In the genomic region with DNA sequence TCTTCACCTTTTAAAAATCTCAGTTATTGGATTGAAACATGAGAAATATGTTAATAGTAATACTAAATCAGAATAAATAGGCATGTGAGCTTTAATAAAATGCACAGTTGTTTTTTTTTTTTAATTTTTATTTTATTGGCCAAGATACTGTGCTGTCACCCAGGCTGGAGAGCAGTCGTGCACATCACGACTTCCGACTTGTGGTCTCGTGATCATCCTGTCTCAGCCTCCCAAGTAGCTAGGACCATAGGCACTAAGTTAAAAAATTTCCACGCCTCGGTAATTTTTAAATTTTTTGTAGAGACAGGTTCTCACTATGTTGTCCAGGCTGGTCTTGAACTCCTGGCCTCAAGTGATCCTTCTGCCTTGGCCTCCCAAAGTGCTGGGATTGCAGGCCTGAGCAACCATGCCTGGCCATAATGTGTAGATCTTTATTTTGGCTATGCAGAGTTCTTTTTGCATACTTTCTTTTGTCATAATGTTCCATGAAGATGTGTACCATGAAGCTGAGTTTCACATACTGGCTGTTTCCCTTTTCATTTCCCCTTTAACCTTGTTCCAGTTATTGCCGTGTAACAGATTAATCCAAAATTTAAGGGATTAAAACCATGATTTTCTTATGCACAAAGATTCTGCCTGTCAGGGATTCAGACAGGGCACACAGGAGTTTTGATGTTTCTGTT, we compare ENCODE assay signal across 13 cellular contexts. TPM values are rescaled to one million over a fixed set of nuclear protein-coding genes. Genes with fewer than 3 reads are reported as not detected.
DNase-seq lines count a peak whose midpoint lies in the region; ATAC-seq and TF ChIP-seq lines count a peak whose summit lies in the region.
"Had no signal": no experiment of that assay in that cellular context is flagged by ENCODE, and none has a peak within 500 bp of the region (broad histone marks: within the 10 kb centered on the region; RNA-seq: fewer than 3 reads in every experiment).

No MANE protein-coding gene starts in this region.

- ATAC-seq in GM23338 (no peak), GM21619 (IDR thresholded peaks at IDR 0.05; ENCODE audit: unreplicated experiment) (no peak)
- ATAC-seq in activated CD8-positive, alpha-beta T cell treated with anti-CD3 and anti-CD28 coated beads, Interleukin-2, amount 10 ng/mL, durations not matched to agents 7 days and 5 days: no peak

- CTCF ChIA-PET in activated naive CD4-positive, alpha-beta T cell treated with anti-CD3 and anti-CD28 coated beads for 36 hours (lab: Charles Lee): interaction anchor here (0.6 to 1.2 kb wide), 3 partner anchors 9 to 40 kb away, joined by 3 to 5 read pairs (median 3); no protein-coding TSS in a partner anchor
- CTCF ChIA-PET in activated naive CD4-positive, alpha-beta T cell treated with anti-CD3 and anti-CD28 coated beads, Interleukin-2, amount 10 ng/mL, durations not matched to agents 7 days and 5 days (lab: Charles Lee): interaction anchor here (1.0 to 1.7 kb wide), 2 partner anchors 10 to 259 kb away, joined by 3 to 4 read pairs; no protein-coding TSS in a partner anchor
- CTCF ChIA-PET in activated CD8-positive, alpha-beta T cell treated with anti-CD3 and anti-CD28 coated beads, Interleukin-2, amount 10 ng/mL, durations not matched to agents 7 days and 5 days (lab: Charles Lee): interaction anchor here (0.6 to 0.8 kb wide), 2 partner anchors 31 to 71 kb away, joined by 3 read pairs; no protein-coding TSS in a partner anchor

- H3K9me2 ChIP-seq in GM23338 (ENCODE audit: insufficient read depth): no peaks in the 10 kb centered on the region

- intact Hi-C loops in activated naive CD4-positive, alpha-beta T cell treated with anti-CD3 and anti-CD28 coated beads for 36 hours (cut with micrococcal nuclease): no loop called here

- no peaks in the 10 kb centered on the region for H3K27me3 ChIP-seq in GM23338 (ENCODE audit: insufficient read depth)

- H3K4me3 ChIP-seq in GM23338: no peak overlapping the region
- H3K4me3 ChIP-seq: skin epidermis had no signal

- peaks cover 92% of the 10 kb centered on the region for H4K20me1 ChIP-seq in GM23338 (replicated peaks; ENCODE audit: insufficient read depth)

- no peaks in the 10 kb centered on the region for H3K9me3 Mint-ChIP-seq in activated naive CD4-positive, alpha-beta T cell treated with anti-CD3 and anti-CD28 coated beads for 36 hours
- H3K9me3 Mint-ChIP-seq in activated naive CD4-positive, alpha-beta T cell treated with anti-CD3 and anti-CD28 coated beads, Interleukin-2, amount 10 ng/mL, durations not matched to agents 7 days and 5 days: no peaks in the 10 kb centered on the region
- H3K9me3 Mint-ChIP-seq in GM23338: no peaks in the 10 kb centered on the region
- H3K9me3 Mint-ChIP-seq in activated CD8-positive, alpha-beta T cell treated with anti-CD3 and anti-CD28 coated beads, Interleukin-2, amount 10 ng/mL, durations not matched to agents 7 days and 5 days (ENCODE audit: insufficient read depth): no peaks in the 10 kb centered on the region
- H3K9me3 Mint-ChIP-seq in progenitor cell of endocrine pancreas (ENCODE audit: low read depth): no peaks in the 10 kb centered on the region
- H3K9me3 Mint-ChIP-seq: activated T-helper 1 cell treated with anti-CD3 and anti-CD28 coated beads, Interleukin-12 subunit alpha, Interleukin-12 subunit beta, Interleukin-2, Interleukin-4 antibody, amounts not matched to agents 30 ng/mL and 10 ng/mL and 1 ng/mL, durations not matched to agents 14 hours and 24 hours and 36 hours; nephron progenitor cell had no signal

- peaks cover 12% of the 10 kb centered on the region for H3K36me3 ChIP-seq in GM23338 (ENCODE audit: insufficient read depth)

- H3K4me1 Mint-ChIP-seq in activated naive CD4-positive, alpha-beta T cell treated with anti-CD3 and anti-CD28 coated beads for 36 hours (ENCODE audit: low read depth): peaks cover 59% of the 10 kb centered on the region
- peaks cover 38% of the 10 kb centered on the region for H3K4me1 Mint-ChIP-seq in activated naive CD4-positive, alpha-beta T cell treated with anti-CD3 and anti-CD28 coated beads, Interleukin-2, amount 10 ng/mL, durations not matched to agents 7 days and 5 days
- H3K4me1 Mint-ChIP-seq in GM23338: peaks cover 13% of the 10 kb centered on the region
- H3K4me1 Mint-ChIP-seq in activated CD8-positive, alpha-beta T cell treated with anti-CD3 and anti-CD28 coated beads, Interleukin-2, amount 10 ng/mL, durations not matched to agents 7 days and 5 days (ENCODE audit: low read depth): peaks cover 42% of the 10 kb centered on the region
- H3K4me1 Mint-ChIP-seq in progenitor cell of endocrine pancreas (ENCODE audit: low read depth): peaks cover 12% of the 10 kb centered on the region
- H3K4me1 Mint-ChIP-seq: nephron progenitor cell had no signal

- peaks cover 100% of the 10 kb centered on the region for H3K79me2 ChIP-seq in GM23338 (replicated peaks; ENCODE audit: insufficient read depth)

- TF ChIP-seq CTCF in GM23338 (conservative IDR thresholded peaks at IDR 0.05; ENCODE audit: low read depth in 2 of 2) (no peak), progenitor cell of endocrine pancreas (IDR thresholded peaks at IDR 0.05; ENCODE audit: unreplicated experiment) (no peak), GM10266 (IDR thresholded peaks at IDR 0.05; ENCODE audit: control insufficient read depth, insufficient read depth, low read depth, missing control alignments) (no peak)

- peak overlapping the region; percentile 1 for H3K27ac Mint-ChIP-seq in activated naive CD4-positive, alpha-beta T cell treated with anti-CD3 and anti-CD28 coated beads for 36 hours
- H3K27ac Mint-ChIP-seq in activated naive CD4-positive, alpha-beta T cell treated with anti-CD3 and anti-CD28 coated beads, Interleukin-2, amount 10 ng/mL, durations not matched to agents 7 days and 5 days: no peak overlapping the region
- H3K27ac Mint-ChIP-seq in GM23338: no peak overlapping the region
- peak overlapping the region; percentile 52 for H3K27ac Mint-ChIP-seq in activated CD8-positive, alpha-beta T cell treated with anti-CD3 and anti-CD28 coated beads, Interleukin-2, amount 10 ng/mL, durations not matched to agents 7 days and 5 days
- H3K27ac Mint-ChIP-seq in progenitor cell of endocrine pancreas: peak overlapping the region; percentile 3
- H3K27ac Mint-ChIP-seq: activated T-helper 1 cell treated with anti-CD3 and anti-CD28 coated beads, Interleukin-12 subunit alpha, Interleukin-12 subunit beta, Interleukin-2, Interleukin-4 antibody, amounts not matched to agents 30 ng/mL and 10 ng/mL and 1 ng/mL, durations not matched to agents 14 hours and 24 hours and 36 hours had no signal

- no peak overlapping the region for H3K4me3 Mint-ChIP-seq in activated naive CD4-positive, alpha-beta T cell treated with anti-CD3 and anti-CD28 coated beads for 36 hours
- no peak overlapping the region for H3K4me3 Mint-ChIP-seq in activated naive CD4-positive, alpha-beta T cell treated with anti-CD3 and anti-CD28 coated beads, Interleukin-2, amount 10 ng/mL, durations not matched to agents 7 days and 5 days
- H3K4me3 Mint-ChIP-seq in GM23338: no peak overlapping the region
- H3K4me3 Mint-ChIP-seq in activated CD8-positive, alpha-beta T cell treated with anti-CD3 and anti-CD28 coated beads, Interleukin-2, amount 10 ng/mL, durations not matched to agents 7 days and 5 days: no peak overlapping the region
- H3K4me3 Mint-ChIP-seq in progenitor cell of endocrine pancreas (ENCODE audit: low read depth): no peak overlapping the region
- H3K4me3 Mint-ChIP-seq: activated T-helper 1 cell treated with anti-CD3 and anti-CD28 coated beads, Interleukin-12 subunit alpha, Interleukin-12 subunit beta, Interleukin-2, Interleukin-4 antibody, amounts not matched to agents 30 ng/mL and 10 ng/mL and 1 ng/mL, durations not matched to agents 14 hours and 24 hours and 36 hours; nephron progenitor cell had no signal

- peaks cover 24% of the 10 kb centered on the region for H3K36me3 Mint-ChIP-seq in activated naive CD4-positive, alpha-beta T cell treated with anti-CD3 and anti-CD28 coated beads for 36 hours (ENCODE audit: low read depth)
- H3K36me3 Mint-ChIP-seq in activated naive CD4-positive, alpha-beta T cell treated with anti-CD3 and anti-CD28 coated beads, Interleukin-2, amount 10 ng/mL, durations not matched to agents 7 days and 5 days: peaks cover 31% of the 10 kb centered on the region
- H3K36me3 Mint-ChIP-seq in GM23338 (ENCODE audit: low read depth) (peaks cover 63% of the 10 kb centered on the region), progenitor cell of endocrine pancreas (ENCODE audit: insufficient read depth) (peaks cover 19% of the 10 kb centered on the region)
- H3K36me3 Mint-ChIP-seq in activated CD8-positive, alpha-beta T cell treated with anti-CD3 and anti-CD28 coated beads, Interleukin-2, amount 10 ng/mL, durations not matched to agents 7 days and 5 days (ENCODE audit: low read depth): peaks cover 50% of the 10 kb centered on the region

- no peak for DNase-seq in activated naive CD4-positive, alpha-beta T cell treated with anti-CD3 and anti-CD28 coated beads for 36 hours
- no peak for DNase-seq in activated naive CD4-positive, alpha-beta T cell treated with anti-CD3 and anti-CD28 coated beads, Interleukin-2, amount 10 ng/mL, durations not matched to agents 7 days and 5 days
- DNase-seq in GM23338 (ENCODE audit: low spot score) (no peak), progenitor cell of endocrine pancreas (ENCODE audit: low spot score, unreplicated experiment) (no peak), NCI-H345 (lab: John Stamatoyannopoulos, UW) (no peak), GM10266 (ENCODE audit: extremely low spot score) (no peak)
- no peak for DNase-seq in activated CD8-positive, alpha-beta T cell treated with anti-CD3 and anti-CD28 coated beads, Interleukin-2, amount 10 ng/mL, durations not matched to agents 7 days and 5 days
- DNase-seq: cerebellar nuclear complex, NCI-H2081 treated with DMSO at 0.1 percent for 48 hours, nephron progenitor cell had no signal

- H3F3A ChIP-seq in GM23338 (replicated peaks; ENCODE audit: low read depth): peaks cover 3% of the 10 kb centered on the region; the same call in 1 of the 2 replicates

- H2AFZ ChIP-seq in GM23338: no peak overlapping the region

- H3K4me2 ChIP-seq in GM23338: no peak overlapping the region

- H3K27ac ChIP-seq in GM23338 (ENCODE audit: low read depth): 0 out of 2 replicates have a peak overlapping the region, but pooled peaks have one; percentile 15
- H3K27ac ChIP-seq: skin epidermis had no signal

- no peaks in the 10 kb centered on the region for H3K4me1 ChIP-seq in GM23338 (ENCODE audit: insufficient read depth)

- POLR2A ChIA-PET in activated CD8-positive, alpha-beta T cell treated with anti-CD3 and anti-CD28 coated beads, Interleukin-2, amount 10 ng/mL, durations not matched to agents 7 days and 5 days (lab: Charles Lee): no interaction called here

- no peaks in the 10 kb centered on the region for H3K27me3 Mint-ChIP-seq in activated naive CD4-positive, alpha-beta T cell treated with anti-CD3 and anti-CD28 coated beads for 36 hours (ENCODE audit: low read depth)
- no peaks in the 10 kb centered on the region for H3K27me3 Mint-ChIP-seq in activated naive CD4-positive, alpha-beta T cell treated with anti-CD3 and anti-CD28 coated beads, Interleukin-2, amount 10 ng/mL, durations not matched to agents 7 days and 5 days
- H3K27me3 Mint-ChIP-seq in GM23338 (ENCODE audit: insufficient read depth, low read depth, poor library complexity) (no peaks in the 10 kb centered on the region), progenitor cell of endocrine pancreas (no peaks in the 10 kb centered on the region)
- H3K27me3 Mint-ChIP-seq in activated CD8-positive, alpha-beta T cell treated with anti-CD3 and anti-CD28 coated beads, Interleukin-2, amount 10 ng/mL, durations not matched to agents 7 days and 5 days (ENCODE audit: low read depth): no peaks in the 10 kb centered on the region

RNA-seq across cellular contexts. Expression of a gene that starts 16.0 kb away (rescaled TPM):
- 100 to 1,000 TPM; 274 to 289 TPM for total RNA-seq in activated naive CD4-positive, alpha-beta T cell treated with anti-CD3 and anti-CD28 coated beads for 36 hours
- 365 and 368 TPM in 2 replicates for total RNA-seq in GM23338 (2014; rRNA removed; shearing (Covaris generic))
- polyA plus RNA-seq in GM23338 (2016; fragmentation: Nextera tagmentation; extraction: Ambion mirVana): 113 and 119 TPM in 2 replicates
- total RNA-seq in activated CD8-positive, alpha-beta T cell treated with anti-CD3 and anti-CD28 coated beads, Interleukin-2, amount 10 ng/mL, durations not matched to agents 7 days and 5 days: 100 to 1,000 TPM; 219 to 235 TPM
- total RNA-seq in progenitor cell of endocrine pancreas: 317 and 325 TPM in 2 replicates

RNA-seq across cellular contexts. Expression of a gene that starts 37.9 kb away (rescaled TPM):
- 10 to 100 TPM; 91.0 to 93.3 TPM for total RNA-seq in activated naive CD4-positive, alpha-beta T cell treated with anti-CD3 and anti-CD28 coated beads for 36 hours
- total RNA-seq in GM23338 (2014; rRNA removed; shearing (Covaris generic)): 55.5 and 58.8 TPM in 2 replicates
- polyA plus RNA-seq in GM23338 (2016; fragmentation: Nextera tagmentation; extraction: Ambion mirVana): 44.1 and 47.6 TPM in 2 replicates
- 10 to 100 TPM; 76.9 to 78.7 TPM for total RNA-seq in activated CD8-positive, alpha-beta T cell treated with anti-CD3 and anti-CD28 coated beads, Interleukin-2, amount 10 ng/mL, durations not matched to agents 7 days and 5 days
- 59.2 and 64.5 TPM in 2 replicates for total RNA-seq in progenitor cell of endocrine pancreas

Comparison
In these comparisons a context has a peak if more than half of its experiments do, and no peak if none do; other contexts are left out.
1. H3K27ac Mint-ChIP-seq: peak in activated naive CD4-positive, alpha-beta T cell treated with anti-CD3 and anti-CD28 coated beads for 36 hours (single experiment), activated CD8-positive, alpha-beta T cell treated with anti-CD3 and anti-CD28 coated beads, Interleukin-2, amount 10 ng/mL, durations not matched to agents 7 days and 5 days (single experiment) and progenitor cell of endocrine pancreas (single experiment); none in activated naive CD4-positive, alpha-beta T cell treated with anti-CD3 and anti-CD28 coated beads, Interleukin-2, amount 10 ng/mL, durations not matched to agents 7 days and 5 days (single experiment) and GM23338 (single experiment).